In the genomic region with DNA sequence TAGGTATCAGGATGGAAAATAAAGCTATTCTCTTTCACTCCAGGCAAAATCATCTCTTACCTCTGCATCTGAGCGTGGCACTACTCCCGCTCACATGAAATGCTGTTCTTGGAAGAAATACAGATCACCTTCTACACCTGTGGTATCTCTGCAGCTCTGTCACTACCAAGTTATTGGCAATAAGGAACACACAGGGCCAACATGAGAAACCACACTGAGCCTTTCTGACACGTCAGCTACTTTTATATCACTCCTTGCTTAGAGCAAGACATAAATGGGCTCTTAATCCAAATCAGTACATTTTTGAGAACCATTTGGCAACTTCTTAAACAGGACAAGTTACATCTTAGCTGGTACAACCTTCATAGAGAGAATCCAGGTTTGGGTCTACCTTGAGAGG, we compare ENCODE assay signal across 27 cellular contexts.
"Had no signal": no experiment of that assay in that cellular context is flagged by ENCODE, and none has a peak within 500 bp of the region (broad histone marks: within the 10 kb centered on the region; RNA-seq: fewer than 3 reads in every experiment).

No MANE protein-coding gene starts in this region.

- H3K27me3 ChIP-seq: stomach, suprapubic skin, testis, thyroid gland, tibial artery, tibial nerve, transverse colon, upper lobe of left lung, upper lobe of right lung, uterus, vagina had no signal

- FAIRE-seq: urothelium cell line had no signal

- H3K36me3 ChIP-seq: stomach, suprapubic skin, thoracic aorta, thyroid gland, tibial artery, tibial nerve, transverse colon, upper lobe of left lung, upper lobe of right lung, uterus, vagina had no signal

- H3K4me3 ChIP-seq: stomach, suprapubic skin, testis, thoracic aorta, thyroid gland, tibial artery, tibial nerve, transverse colon, upper lobe of left lung, upper lobe of right lung, uterus, vagina had no signal

- H3K9me3 ChIP-seq: stomach, suprapubic skin, testis, thoracic aorta, thyroid gland, tibial artery, tibial nerve, transverse colon, upper lobe of left lung, upper lobe of right lung, uterus, vagina had no signal

- DNase-seq: stimulated activated CD4-positive, alpha-beta T cell treated with anti-CD3 and anti-CD28 coated beads, Interleukin-2, amount 100 ng/mL, for 48 hours; stimulated activated CD4-positive, alpha-beta T cell treated with anti-CD3 and anti-CD28 coated beads, Interleukin-4, amount 100 ng/mL, for 1 hour; stimulated activated CD4-positive, alpha-beta T cell treated with anti-CD3 and anti-CD28 coated beads, Interleukin-4, amount 100 ng/mL, for 24 hours; stimulated activated CD4-positive, alpha-beta T cell treated with anti-CD3 and anti-CD28 coated beads, Interleukin-4, amount 100 ng/mL, for 4 hours; stimulated activated CD8-positive, alpha-beta memory T cell treated with anti-CD3 and anti-CD28 coated beads, Interleukin-4, amount 100 ng/mL, for 48 hours; stimulated activated naive B cell treated with anti-CD40 and anti-IgM and Interleukin-4, amounts not matched to agents 10 μg/mL and 1 μg/mL and 100 μg/mL, for 72 hours; stimulated activated naive CD4-positive, alpha-beta T cell; stimulated activated naive CD4-positive, alpha-beta T cell treated with Interleukin-2 at 50 U/mL for 16 hours; stimulated activated naive CD8-positive, alpha-beta T cell treated with anti-CD3 and anti-CD28 coated beads, Interleukin-15, amount 100 ng/mL, for 72 hours; stimulated activated naive CD8-positive, alpha-beta T cell treated with anti-CD3 and anti-CD28 coated beads, Interleukin-15, Interleukin-2, amounts not matched to agents 100 U/mL and 50 U/mL, for 24 hours; stomach; substantia nigra; testis; thyroid gland; tibial artery; transverse colon; trophoblast cell; upper lobe of left lung; upper lobe of right lung; uterus had no signal

- ATAC-seq: stimulated activated effector memory CD8-positive, alpha-beta T cell treated with anti-CD3 and anti-CD28 coated beads, Interleukin-12 subunit alpha, Interleukin-12 subunit beta, amount 100 ng/mL, for 72 hours; stimulated activated memory B cell treated with anti-CD40 and anti-IgM and Interleukin-4, amounts not matched to agents 10 μg/mL and 1 μg/mL and 100 μg/mL, for 72 hours; stimulated activated naive B cell treated with anti-CD40 and anti-IgM and Interleukin-4, amounts not matched to agents 10 μg/mL and 1 μg/mL and 100 μg/mL, for 72 hours; stimulated activated naive CD8-positive, alpha-beta T cell treated with anti-CD3 and anti-CD28 coated beads, Interleukin-15, amount 100 ng/mL, for 72 hours; stimulated activated naive CD8-positive, alpha-beta T cell treated with anti-CD3 and anti-CD28 coated beads, Interleukin-15, Interleukin-2, amounts not matched to agents 100 U/mL and 50 U/mL, for 24 hours; upper lobe of right lung had no signal

- H3K27ac ChIP-seq: stomach, suprapubic skin, testis, thoracic aorta, thyroid gland, tibial artery, tibial nerve, transverse colon, upper lobe of left lung, upper lobe of right lung, uterus, vagina had no signal

- H3K4me1 ChIP-seq: stomach, suprapubic skin, testis, thyroid gland, tibial artery, tibial nerve, transverse colon, upper lobe of left lung, upper lobe of right lung, uterus, vagina had no signal
